Comparison of ENCODE assay signal across 1 cellular context in genomic region chr7:85191383-85191782, GRCh38.
TF ChIP-seq lines count a peak whose summit lies in the region.

No MANE protein-coding gene starts in this region.

TF ChIP-seq in IMR-90, 13 proteins besides CTCF, POLR2A, EP300 and RAD21 (continued from another document):
- no peak for TF ChIP-seq USF2 (IDR thresholded peaks at IDR 0.05; ENCODE audit: low read depth, low read length)
- TF ChIP-seq RFX5 (IDR thresholded peaks at IDR 0.05; ENCODE audit: low read depth, low read length): no peak
